In the genomic region with DNA sequence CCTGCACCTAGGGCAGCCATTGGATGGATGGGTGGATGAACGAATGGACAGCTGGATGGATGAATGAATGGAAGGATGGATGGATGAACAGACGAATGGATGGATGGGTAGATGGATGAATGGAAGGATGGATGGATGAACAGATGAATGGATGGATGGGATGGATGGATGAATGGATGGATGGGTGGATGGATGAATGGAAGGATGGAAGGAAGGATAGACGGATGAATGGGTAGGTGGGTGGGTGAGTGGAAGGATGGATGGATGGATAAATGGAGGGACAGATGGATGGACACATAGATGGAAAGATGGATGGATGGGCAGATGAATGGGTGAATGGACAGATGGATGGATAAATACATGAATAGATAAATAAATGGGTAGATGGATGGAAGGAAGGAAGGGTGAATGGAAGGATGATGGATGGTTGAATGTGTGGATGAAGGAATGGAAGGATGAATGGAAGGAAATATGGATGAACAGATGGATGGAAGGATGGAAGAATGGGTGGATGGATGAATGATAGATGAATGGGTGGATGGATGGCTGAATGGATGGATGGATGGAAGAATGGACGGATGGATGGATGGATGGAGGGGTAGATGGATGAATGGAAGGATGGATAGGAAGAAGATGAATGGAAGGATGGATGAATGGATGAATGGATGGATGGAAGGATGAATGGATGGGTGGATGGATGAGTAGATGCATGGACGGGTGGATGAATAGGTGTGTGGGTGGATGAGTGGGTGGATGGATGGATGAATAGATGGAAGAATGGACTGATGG, we compare ENCODE assay signal across 20 cellular contexts. TPM values are rescaled to one million over a fixed set of nuclear protein-coding genes. Genes with fewer than 3 reads are reported as not detected.
DNase-seq lines count a peak whose midpoint lies in the region; ATAC-seq and TF ChIP-seq lines count a peak whose summit lies in the region.
"Had no signal": no experiment of that assay in that cellular context is flagged by ENCODE, and none has a peak within 500 bp of the region (broad histone marks: within the 10 kb centered on the region; RNA-seq: fewer than 3 reads in every experiment).

No MANE protein-coding gene starts in this region.

- POLR2A ChIA-PET in HEK293 (lab: Yijun Ruan, JAX) (no interaction called here), IMR-90 (lab: Charles Lee; ENCODE audit: unreplicated experiment) (no interaction called here)
- POLR2A ChIA-PET in activated CD8-positive, alpha-beta T cell treated with anti-CD3 and anti-CD28 coated beads for 36 hours (lab: Charles Lee) = interaction anchor here (1.0 kb wide), 1 partner anchor 22 kb away, joined by 3 read pairs; no protein-coding TSS in a partner anchor

- H2AK9ac ChIP-seq in IMR-90 (replicated peaks; ENCODE audit: low read depth, low read length, poor library complexity) = no peak overlapping the region

- no peaks in the 10 kb centered on the region for H3K36me3 Mint-ChIP-seq in neural progenitor cell
- no peaks in the 10 kb centered on the region for H3K36me3 Mint-ChIP-seq in activated CD8-positive, alpha-beta T cell treated with anti-CD3 and anti-CD28 coated beads for 36 hours (ENCODE audit: low read depth)
- H3K36me3 Mint-ChIP-seq: CD4-positive, alpha-beta memory T cell had no signal

- H3K36me3 ChIP-seq in HEK293 (ENCODE audit: control insufficient read depth in 2 of 2, insufficient read depth in 1 of 2, low read length in 2 of 2) (no peaks in the 10 kb centered on the region), IMR-90 (ENCODE audit: control insufficient read depth, insufficient read depth, low read length) (no peaks in the 10 kb centered on the region), psoas muscle (ENCODE audit: insufficient read depth in 1 of 2, low read depth in 1 of 2) (peaks cover 0 to 26% of the 10 kb centered on the region in 2 donors), neural progenitor cell (no peaks in the 10 kb centered on the region)

- H4K91ac ChIP-seq in IMR-90 (ENCODE audit: insufficient read depth, low read depth, low read length) = no peak overlapping the region

- TF ChIP-seq CTCF in HEK293 (tag by site-specific recombination; IDR thresholded peaks at IDR 0.05) = no peak
- TF ChIP-seq CTCF in IMR-90 (conservative IDR thresholded peaks at IDR 0.05; ENCODE audit: low read depth, low read length) = no peak
- no peak for TF ChIP-seq CTCF in psoas muscle (IDR thresholded peaks at IDR 0.05)
- TF ChIP-seq CTCF in neural progenitor cell (IDR thresholded peaks at IDR 0.05) = no peak
- no peak for TF ChIP-seq CTCF in activated CD8-positive, alpha-beta T cell treated with anti-CD3 and anti-CD28 coated beads for 36 hours (IDR thresholded peaks at IDR 0.05)

- H2AK5ac ChIP-seq in IMR-90 (ENCODE audit: low read depth, low read length) = no peak overlapping the region

- no peaks in the 10 kb centered on the region for H3K9me1 ChIP-seq in IMR-90 (ENCODE audit: insufficient read depth, low read length)

- no peaks in the 10 kb centered on the region for H3F3A ChIP-seq in neural progenitor cell (ENCODE audit: low read depth)

- no peak overlapping the region for H2BK120ac ChIP-seq in IMR-90 (ENCODE audit: low read depth, low read length)

- H3K4me3 Mint-ChIP-seq in neural progenitor cell = no peak overlapping the region
- H3K4me3 Mint-ChIP-seq in activated CD8-positive, alpha-beta T cell treated with anti-CD3 and anti-CD28 coated beads for 36 hours = no peak overlapping the region
- H3K4me3 Mint-ChIP-seq: CD4-positive, alpha-beta memory T cell; HFFc6 had no signal

- DNase-seq in IMR-90 = no peak
- no peak for DNase-seq in psoas muscle
- no peak for DNase-seq in neural progenitor cell (ENCODE audit: low spot score)
- DNase-seq in activated CD8-positive, alpha-beta T cell treated with anti-CD3 and anti-CD28 coated beads for 36 hours = no peak
- DNase-seq: C1 segment of cervical spinal cord; Calu3; CD4-positive, alpha-beta memory T cell; COR-L47; DMS53; DMS79 treated with DMSO at 0.1 percent for 48 hours; GF-D8; GOT3; HFFc6 had no signal

- 61 to 100% methylated on average over 2 to 5 of the region's 5 CpGs for WGBS in IMR-90 (ENCODE audit: extremely low coverage in 2 of 2, insufficient read length in 1 of 2), 2 experiments
- 75 to 86% (median 81%) methylated on average over 5 of the region's 5 CpGs for WGBS in psoas muscle, 3 donors

- CTCF ChIA-PET in HEK293 (lab: Yijun Ruan, JAX) (no interaction called here), IMR-90 (lab: Yijun Ruan, JAX) (no interaction called here)
- CTCF ChIA-PET in activated CD8-positive, alpha-beta T cell treated with anti-CD3 and anti-CD28 coated beads for 36 hours (lab: Charles Lee) = no interaction called here

- H3K27me3 ChIP-seq in IMR-90 (ENCODE audit: control insufficient read depth, insufficient read depth, low read length) = peaks cover 2% of the 10 kb centered on the region
- no peaks in the 10 kb centered on the region for H3K27me3 ChIP-seq in psoas muscle (ENCODE audit: insufficient read depth in 3 of 3, low read length in 2 of 3)
- no peaks in the 10 kb centered on the region for H3K27me3 ChIP-seq in neural progenitor cell

- ATAC-seq in IMR-90 (ENCODE audit: low read depth) (no peak), psoas muscle (no peak), GM19324 (IDR thresholded peaks at IDR 0.05; ENCODE audit: low FRiP score, unreplicated experiment) (no peak)
- ATAC-seq in activated CD8-positive, alpha-beta T cell treated with anti-CD3 and anti-CD28 coated beads for 36 hours = no peak
- ATAC-seq: HCT116 had no signal

- no peak overlapping the region for H2BK15ac ChIP-seq in IMR-90 (ENCODE audit: low read depth, low read length)

- H2BK20ac ChIP-seq in IMR-90 (ENCODE audit: low read depth, low read length) = no peak overlapping the region

- H3K56ac ChIP-seq in IMR-90 (ENCODE audit: extremely low read depth, insufficient read depth, low read length) = no peak overlapping the region

- no peak overlapping the region for H3K27ac ChIP-seq in HEK293 (ENCODE audit: extremely low read depth, low read depth, low read length)
- H3K27ac ChIP-seq in IMR-90 (ENCODE audit: insufficient read depth, low read length) = no peak overlapping the region
- peak overlapping the region; percentile 98 for H3K27ac ChIP-seq in psoas muscle
- no peak overlapping the region for H3K27ac ChIP-seq in neural progenitor cell

- no peak overlapping the region for H3K4me3 ChIP-seq in HEK293 (ENCODE audit: low read depth, low read length)
- H3K4me3 ChIP-seq in IMR-90 (ENCODE audit: insufficient read depth, low read depth, low read length) = no peak overlapping the region
- no peak overlapping the region for H3K4me3 ChIP-seq in psoas muscle
- no peak overlapping the region for H3K4me3 ChIP-seq in neural progenitor cell

- H4K20me1 ChIP-seq in IMR-90 (ENCODE audit: insufficient read depth, low read length) (no peaks in the 10 kb centered on the region), neural progenitor cell (ENCODE audit: low read depth) (no peaks in the 10 kb centered on the region)

- no peak overlapping the region for H3K4ac ChIP-seq in IMR-90 (ENCODE audit: low read depth, low read length)

- H4K5ac ChIP-seq in IMR-90 (ENCODE audit: low read depth, low read length) = no peak overlapping the region

- dilution Hi-C loops in IMR-90 (cut with HindIII; ENCODE audit: low sequenced_read_pairs, unreplicated experiment) = no loop called here

- no peak overlapping the region for H3K14ac ChIP-seq in IMR-90 (replicated peaks; ENCODE audit: low read depth, low read length)

- peaks cover 12% of the 10 kb centered on the region for H3K27me3 Mint-ChIP-seq in neural progenitor cell (ENCODE audit: insufficient read depth, low read depth)
- peaks cover 2% of the 10 kb centered on the region for H3K27me3 Mint-ChIP-seq in activated CD8-positive, alpha-beta T cell treated with anti-CD3 and anti-CD28 coated beads for 36 hours
- H3K27me3 Mint-ChIP-seq: CD4-positive, alpha-beta memory T cell had no signal

- H3K9ac ChIP-seq in IMR-90 (ENCODE audit: low read depth, low read length) (no peak overlapping the region), neural progenitor cell (no peak overlapping the region)

- BruUV-seq in IMR-90 (replicated peaks; lab: Mats Ljungman, UMichigan) = no TSS peak

- no peak overlapping the region for H4K8ac ChIP-seq in IMR-90 (ENCODE audit: low read depth in 2 of 2, low read length in 2 of 2)

- intact Hi-C loops in IMR-90 (cut with micrococcal nuclease) (no loop called here), psoas muscle (cut with DNase I) (no loop called here)
- intact Hi-C loops in activated CD8-positive, alpha-beta T cell treated with anti-CD3 and anti-CD28 coated beads for 36 hours (cut with micrococcal nuclease) = no loop called here

- peak overlapping the region; percentile 66 for H2BK5ac ChIP-seq in IMR-90 (ENCODE audit: low read depth, low read length, poor library complexity, severe bottlenecking)

- TF ChIP-seq RAD21 in IMR-90 (IDR thresholded peaks at IDR 0.05; ENCODE audit: low read length) = no peak

- TF ChIP-seq POLR2A in IMR-90 (IDR thresholded peaks at IDR 0.05; ENCODE audit: low read depth, low read length) = no peak

- H3K9me3 ChIP-seq in HEK293 (ENCODE audit: control insufficient read depth, insufficient read depth, low read depth, low read length) (no peaks in the 10 kb centered on the region), IMR-90 (ENCODE audit: control insufficient read depth, insufficient read depth, low read length) (peaks cover 4% of the 10 kb centered on the region; the same call in 1 of the 2 replicates), psoas muscle (no peaks in the 10 kb centered on the region), neural progenitor cell (ENCODE audit: low read depth) (no peaks in the 10 kb centered on the region)

- no peaks in the 10 kb centered on the region for H3K79me1 ChIP-seq in IMR-90 (ENCODE audit: low read depth in 1 of 2, low read length in 2 of 2)

- H3K4me1 ChIP-seq in HEK293 (ENCODE audit: control insufficient read depth, insufficient read depth, low read length) (no peaks in the 10 kb centered on the region), IMR-90 (ENCODE audit: control insufficient read depth, insufficient read depth, low read length) (no peaks in the 10 kb centered on the region), psoas muscle (peaks cover 43% of the 10 kb centered on the region), neural progenitor cell (no peaks in the 10 kb centered on the region)

- peaks cover 3% of the 10 kb centered on the region for H3K4me1 Mint-ChIP-seq in neural progenitor cell
- no peaks in the 10 kb centered on the region for H3K4me1 Mint-ChIP-seq in activated CD8-positive, alpha-beta T cell treated with anti-CD3 and anti-CD28 coated beads for 36 hours (ENCODE audit: low read depth)
- H3K4me1 Mint-ChIP-seq: CD4-positive, alpha-beta memory T cell had no signal

- H3K4me2 ChIP-seq in IMR-90 (ENCODE audit: low read depth, low read length) = no peak overlapping the region
- H3K4me2 ChIP-seq in neural progenitor cell = no peak overlapping the region

- in situ Hi-C loops in IMR-90 (cut with MboI; ENCODE audit: low sequenced_read_pairs) = no loop called here

- no peak overlapping the region for H3K18ac ChIP-seq in IMR-90 (ENCODE audit: low read depth, low read length)

- H2AFZ ChIP-seq in IMR-90 (replicated peaks; ENCODE audit: low read length, poor library complexity) (no peak overlapping the region), neural progenitor cell (replicated peaks) (no peak overlapping the region)

- H3K79me2 ChIP-seq in neural progenitor cell (ENCODE audit: low read depth) = no peaks in the 10 kb centered on the region

- H3K23ac ChIP-seq in IMR-90 (ENCODE audit: low read depth, low read length) = no peak overlapping the region

- H3K9me3 Mint-ChIP-seq in neural progenitor cell = no peaks in the 10 kb centered on the region
- H3K9me3 Mint-ChIP-seq in activated CD8-positive, alpha-beta T cell treated with anti-CD3 and anti-CD28 coated beads for 36 hours = no peaks in the 10 kb centered on the region
- H3K9me3 Mint-ChIP-seq: CD4-positive, alpha-beta memory T cell; HFFc6 had no signal

- no peak overlapping the region for H3K27ac Mint-ChIP-seq in neural progenitor cell
- no peak overlapping the region for H3K27ac Mint-ChIP-seq in activated CD8-positive, alpha-beta T cell treated with anti-CD3 and anti-CD28 coated beads for 36 hours
- H3K27ac Mint-ChIP-seq: CD4-positive, alpha-beta memory T cell; HFFc6 had no signal

RNA-seq across cellular contexts. Expression of gene SRL, which starts 15.4 kb away (rescaled TPM):
- total RNA-seq in IMR-90 (2012; rRNA removed) (under 0.01 TPM in 1 of 2 replicates, not detected in the other), psoas muscle (100 to 1,000 TPM; 305 to 552 (median 476) TPM), neural progenitor cell (ENCODE audit: low replicate concordance) (0.06 and 0.22 TPM in 2 replicates)
- polyA plus RNA-seq in IMR-90 (2012; rRNA removed) (0.04 and 0.14 TPM in 2 replicates), psoas muscle (100 to 1,000 TPM; 196 to 276 (median 206) TPM)
- polyA plus RNA-seq in IMR-90 (2012; cell fraction: cytosol; rRNA removed) = 0.08 TPM in 2 replicates
- 0.04 and 0.13 TPM in 2 replicates for polyA plus RNA-seq in IMR-90 (2012; cell fraction: nucleus; rRNA removed; ENCODE audit: low replicate concordance)
- not detected for total RNA-seq in activated CD8-positive, alpha-beta T cell treated with anti-CD3 and anti-CD28 coated beads for 36 hours
- total RNA-seq: A172; Calu3; CD4-positive, alpha-beta memory T cell; Daoy; H7; HFFc6 had no signal
- polyA plus RNA-seq: BJ; CD4-positive, alpha-beta memory T cell had no signal

RNA-seq across cellular contexts. Expression of gene TFAP4, which starts 46.4 kb away (rescaled TPM):
- 7.3 and 7.8 TPM in 2 replicates for total RNA-seq in IMR-90 (2012; rRNA removed)
- 5.6 and 7.0 TPM in 2 replicates for polyA plus RNA-seq in IMR-90 (2012; rRNA removed)
- 3.0 and 5.3 TPM in 2 replicates for polyA plus RNA-seq in IMR-90 (2012; cell fraction: cytosol; rRNA removed)
- polyA plus RNA-seq in IMR-90 (2012; cell fraction: nucleus; rRNA removed; ENCODE audit: low replicate concordance) = 6.5 and 10.4 TPM in 2 replicates
- 1 to 10 TPM; 3.8 to 5.7 (median 4.5) TPM for total RNA-seq in psoas muscle
- 1 to 10 TPM; 3.0 to 8.2 (median 7.0) TPM for polyA plus RNA-seq in psoas muscle
- total RNA-seq in neural progenitor cell (ENCODE audit: low replicate concordance) = 19.8 and 24.8 TPM in 2 replicates
- total RNA-seq in activated CD8-positive, alpha-beta T cell treated with anti-CD3 and anti-CD28 coated beads for 36 hours = 10 to 100 TPM; 34.6 to 36.6 TPM

Comparison
In these comparisons a context has a peak if more than half of its experiments do, and no peak if none do; other contexts are left out.
1. RNA of gene SRL, which starts 15.4 kb away (total RNA-seq): 305 to 552 TPM in psoas muscle; 0.06 to 0.22 TPM in neural progenitor cell, under 0.01 TPM in IMR-90 and not detected in activated CD8-positive, alpha-beta T cell treated with anti-CD3 and anti-CD28 coated beads for 36 hours; every median in the first group is over 100 times any median in the second.